ENCODE assay signal across 8 cellular contexts in genomic region chr11:45662665-45663485, GRCh38. TPM values are rescaled to one million over a fixed set of nuclear protein-coding genes. Genes with fewer than 3 reads are reported as not detected.
A peak's percentile ranks its signal among the peaks of the same experiment; 100 is the strongest.
DNase-seq lines count a peak whose midpoint lies in the region; ATAC-seq, FAIRE-seq and TF ChIP-seq lines count a peak whose summit lies in the region.

No MANE protein-coding gene starts in this region.

- H3K27ac Mint-ChIP-seq in T-helper 2 cell treated with Interferon-gamma antibody and Interleukin-4, amounts not matched to agents 5 μg/mL and 100 μg/mL, for 36 hours = no peak overlapping the region

- H3K27me3 Mint-ChIP-seq in T-helper 2 cell treated with Interferon-gamma antibody and Interleukin-4, amounts not matched to agents 5 μg/mL and 100 μg/mL, for 36 hours (ENCODE audit: low read depth) = peaks cover 57% of the 10 kb centered on the region

- intact Hi-C loops in gastrocnemius medialis (cut with DNase I; ENCODE audit: low total_unique reads) = no loop called here

- H3K27ac ChIP-seq in gastrocnemius medialis = no peak overlapping the region

- H3K4me3 ChIP-seq in gastrocnemius medialis = no peak overlapping the region

- peaks cover 27 to 31% (median 29%) of the 10 kb centered on the region in 3 donors for H3K27me3 ChIP-seq in gastrocnemius medialis

- H3K9me3 ChIP-seq in gastrocnemius medialis = no peaks in the 10 kb centered on the region

- no peaks in the 10 kb centered on the region for H3K36me3 Mint-ChIP-seq in T-helper 2 cell treated with Interferon-gamma antibody and Interleukin-4, amounts not matched to agents 5 μg/mL and 100 μg/mL, for 36 hours (ENCODE audit: low read depth)

- peak; percentile 56 for DNase-seq in stimulated activated CD4-positive, alpha-beta T cell treated with anti-CD3 and anti-CD28 coated beads, Interleukin-15, amount 100 ng/mL, for 24 hours
- DNase-seq in stimulated activated CD4-positive, alpha-beta T cell treated with anti-CD3 and anti-CD28 coated beads, Interleukin-12 subunit alpha, Interleukin-12 subunit beta, amount 100 ng/mL, for 4 hours = no peak
- DNase-seq in T-helper 2 cell treated with Interferon-gamma antibody and Interleukin-4, amounts not matched to agents 5 μg/mL and 100 μg/mL, for 36 hours (ENCODE audit: low spot score) = no peak
- DNase-seq in hepatic stellate cell (ENCODE audit: low spot score) (peak; percentile 92), urothelium cell line (ENCODE audit: low spot score) (peak; percentile 80), gastrocnemius medialis (no peak)
- DNase-seq in stimulated activated naive CD4-positive, alpha-beta T cell (lab: John Stamatoyannopoulos, UW) = no peak

- no peaks in the 10 kb centered on the region for H3K9me3 Mint-ChIP-seq in T-helper 2 cell treated with Interferon-gamma antibody and Interleukin-4, amounts not matched to agents 5 μg/mL and 100 μg/mL, for 36 hours

- peaks cover 2% of the 10 kb centered on the region for H3K4me1 Mint-ChIP-seq in T-helper 2 cell treated with Interferon-gamma antibody and Interleukin-4, amounts not matched to agents 5 μg/mL and 100 μg/mL, for 36 hours (ENCODE audit: low read depth)

- H3K36me3 ChIP-seq in gastrocnemius medialis = no peaks in the 10 kb centered on the region

- peak overlapping the region; percentile 40 for H3K4me3 Mint-ChIP-seq in T-helper 2 cell treated with Interferon-gamma antibody and Interleukin-4, amounts not matched to agents 5 μg/mL and 100 μg/mL, for 36 hours

- no peak for TF ChIP-seq POLR2A in gastrocnemius medialis (IDR thresholded peaks at IDR 0.05)

- ATAC-seq in HG02884 (IDR thresholded peaks at IDR 0.05; ENCODE audit: unreplicated experiment) (no peak), gastrocnemius medialis (no peak)

- TF ChIP-seq CTCF in gastrocnemius medialis (IDR thresholded peaks at IDR 0.05 in 4 of 5, conservative IDR thresholded peaks at IDR 0.05 in 1 of 5) = no peak

- FAIRE-seq in urothelium cell line (lab: Jason Lieb, UNC) = peak; percentile 53

- peaks cover 9 to 17% of the 10 kb centered on the region in 2 donors for H3K4me1 ChIP-seq in gastrocnemius medialis

- in situ Hi-C loops in gastrocnemius medialis (cut with MboI; ENCODE audit: low sequenced_read_pairs in 4 of 4) = loop anchor here in 3 of 4 donors (25.0 kb wide), 2 partner anchors 99 to 301 kb away; no protein-coding TSS in a partner anchor

RNA-seq across cellular contexts. Expression of gene CHST1, which starts 2.5 kb away (rescaled TPM):
- 1 to 10 TPM; 4.5 to 5.6 (median 5.0) TPM for total RNA-seq in gastrocnemius medialis

Comparison
In these comparisons a context has a peak if more than half of its experiments do, and no peak if none do; other contexts are left out.
1. DNase-seq: peak in stimulated activated CD4-positive, alpha-beta T cell treated with anti-CD3 and anti-CD28 coated beads, Interleukin-15, amount 100 ng/mL, for 24 hours (single experiment), hepatic stellate cell (single experiment) and urothelium cell line (single experiment); none in stimulated activated CD4-positive, alpha-beta T cell treated with anti-CD3 and anti-CD28 coated beads, Interleukin-12 subunit alpha, Interleukin-12 subunit beta, amount 100 ng/mL, for 4 hours (single experiment), T-helper 2 cell treated with Interferon-gamma antibody and Interleukin-4, amounts not matched to agents 5 μg/mL and 100 μg/mL, for 36 hours (single experiment), stimulated activated naive CD4-positive, alpha-beta T cell (0 of 6) and gastrocnemius medialis (0 of 2).